Comparison of ENCODE assay signal across 22 cellular contexts in the genomic region with DNA sequence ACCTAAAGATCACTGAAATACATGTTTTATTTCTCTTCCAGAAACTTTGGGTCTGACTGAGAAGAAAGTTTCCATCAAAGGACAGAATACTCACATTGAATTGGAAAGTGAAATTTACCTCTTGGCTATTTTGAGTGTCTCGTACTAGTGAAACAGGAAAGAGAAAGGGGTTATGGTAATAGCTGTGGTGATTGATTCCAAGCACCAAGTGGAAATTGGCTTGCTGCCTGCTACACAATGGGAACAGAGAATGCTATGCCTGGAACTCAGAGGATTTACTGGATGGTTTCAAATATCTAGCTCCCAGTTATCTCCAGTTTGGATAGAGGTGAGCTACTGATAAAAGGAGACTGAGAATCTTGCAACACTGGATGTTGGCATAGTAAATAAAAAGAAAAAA.
DNase-seq lines count a peak whose midpoint lies in the region; ATAC-seq and TF ChIP-seq lines count a peak whose summit lies in the region.
"Had no signal": no experiment of that assay in that cellular context is flagged by ENCODE, and none has a peak within 500 bp of the region (broad histone marks: within the 10 kb centered on the region; RNA-seq: fewer than 3 reads in every experiment).

No MANE protein-coding gene starts in this region.

- DNase-seq in adipocyte (ENCODE audit: low read depth) (peak; percentile 13), iris pigment epithelial cell (ENCODE audit: low read depth) (peak; percentile 14), D341Med (ENCODE audit: low spot score) (no peak), NCI-H187 treated with DMSO at 0.1 percent for 48 hours (lab: John Stamatoyannopoulos, UW) (no peak), Right ventricle myocardium superior (no peak), ovary (no peak)
- DNase-seq: ACHN; activated CD4-positive, alpha-beta T cell treated with anti-CD3 and anti-CD28 coated beads, Interleukin-2, amount 50 U/mL, for 4 hours; activated CD8-positive, alpha-beta memory T cell treated with anti-CD3 and anti-CD28 coated beads, Interleukin-2, amount 50 U/mL, for 4 hours; activated effector memory CD4-positive, alpha-beta T cell treated with Interleukin-2 at 50 U/mL for 16 hours; activated naive CD8-positive, alpha-beta T cell treated with anti-CD3 and anti-CD28 coated beads, Interleukin-2, amount 50 U/mL, for 24 hours; Calu3; glutamatergic neuron; GOT3; left colon; NCI-H1436; NCI-H526 treated with DMSO at 0.1 percent for 48 hours had no signal

- no peak overlapping the region for H3K4me3 ChIP-seq in adipocyte (ENCODE audit: low read length)
- H3K4me3 ChIP-seq in ovary = no peak overlapping the region
- H3K4me3 ChIP-seq: BLaER1, cardiac muscle cell had no signal

- no peaks in the 10 kb centered on the region for H3K4me1 ChIP-seq in adipocyte (ENCODE audit: control insufficient read depth, insufficient read depth, low read length)
- H3K4me1 ChIP-seq in ovary (ENCODE audit: insufficient read depth) = no peaks in the 10 kb centered on the region
- H3K4me1 ChIP-seq: BLaER1 had no signal

- ATAC-seq in GM18511 (IDR thresholded peaks at IDR 0.05; ENCODE audit: unreplicated experiment) = peak; percentile 71
- peak; percentile 71 for ATAC-seq in HG02938 (IDR thresholded peaks at IDR 0.05; ENCODE audit: unreplicated experiment)
- no peak for ATAC-seq in Right ventricle myocardium superior (ENCODE audit: poor library complexity)
- ATAC-seq: activated naive CD8-positive, alpha-beta T cell treated with anti-CD3 and anti-CD28 coated beads, Interleukin-2, amount 50 U/mL, for 24 hours; left colon had no signal

- H3K36me3 ChIP-seq in adipocyte (ENCODE audit: control insufficient read depth, insufficient read depth, low read length, severe bottlenecking) (no peaks in the 10 kb centered on the region), ovary (no peaks in the 10 kb centered on the region)
- H3K36me3 ChIP-seq: BLaER1, cardiac muscle cell had no signal

- H3K9me3 ChIP-seq in adipocyte (ENCODE audit: control insufficient read depth, low read length) (no peaks in the 10 kb centered on the region), ovary (no peaks in the 10 kb centered on the region)
- H3K9me3 ChIP-seq: BLaER1 had no signal

- H3K27me3 ChIP-seq in adipocyte (replicated peaks; ENCODE audit: control insufficient read depth, insufficient read depth, low read length) (no peaks in the 10 kb centered on the region), ovary (no peaks in the 10 kb centered on the region)
- H3K27me3 ChIP-seq: BLaER1, cardiac muscle cell had no signal

- WGBS in ovary, 3 donors = 51 to 77% (median 60%) methylated on average over 1 of the region's 1 CpG

- no peak for TF ChIP-seq POLR2A in ovary (IDR thresholded peaks at IDR 0.05)

- no peak for TF ChIP-seq CTCF in ovary (IDR thresholded peaks at IDR 0.05)

- intact Hi-C loops in Right ventricle myocardium superior (cut with DNase I) (no loop called here), ovary (cut with DNase I) (no loop called here)

- no peak overlapping the region for H3K27ac ChIP-seq in ovary
- H3K27ac ChIP-seq: BLaER1, cardiac muscle cell, RWPE1 had no signal

- H3K9ac ChIP-seq in adipocyte (ENCODE audit: low read length) = no peak overlapping the region
- H3K9ac ChIP-seq: BLaER1 had no signal

- no peak for TF ChIP-seq EP300 in ovary (IDR thresholded peaks at IDR 0.05)

Comparison
In these comparisons a context has a peak if more than half of its experiments do, and no peak if none do; other contexts are left out.
1. DNase-seq: peak in adipocyte (single experiment) and iris pigment epithelial cell (single experiment); none in D341Med (single experiment), NCI-H187 treated with DMSO at 0.1 percent for 48 hours (single experiment), Right ventricle myocardium superior (single experiment) and ovary (0 of 5).